8 cellular contexts compared by ENCODE assay signal in genomic region chr4:112361181-112361791, GRCh38.
DNase-seq lines count a peak whose midpoint lies in the region; ATAC-seq lines count a peak whose summit lies in the region.

No MANE protein-coding gene starts in this region.

- peak; percentile 20 for DNase-seq in NCI-H2029 treated with DMSO at 0.1 percent for 48 hours (lab: John Stamatoyannopoulos, UW)
- DNase-seq in glomerular visceral epithelial cell (ENCODE audit: extremely low spot score), result peak; percentile 81
- DNase-seq in DMS79 (lab: John Stamatoyannopoulos, UW), result no peak
- DNase-seq in MV-4-11 (lab: John Stamatoyannopoulos, UW), result no peak
- DNase-seq in stimulated activated CD4-positive, alpha-beta T cell treated with anti-CD3 and anti-CD28 coated beads, Interleukin-12 subunit alpha, Interleukin-12 subunit beta, amount 100 ng/mL, for 4 hours, result no peak
- DNase-seq in midbrain (lab: John Stamatoyannopoulos, UW), result no peak

- ATAC-seq in GM18498 (IDR thresholded peaks at IDR 0.05; ENCODE audit: unreplicated experiment) (peak; percentile 81), GM21786 (IDR thresholded peaks at IDR 0.05; ENCODE audit: unreplicated experiment) (peak; percentile 84)

Comparison
In these comparisons a context has a peak if more than half of its experiments do, and no peak if none do; other contexts are left out.
1. DNase-seq: peak in NCI-H2029 treated with DMSO at 0.1 percent for 48 hours (single experiment) and glomerular visceral epithelial cell (single experiment); none in DMS79 (single experiment), MV-4-11 (single experiment), stimulated activated CD4-positive, alpha-beta T cell treated with anti-CD3 and anti-CD28 coated beads, Interleukin-12 subunit alpha, Interleukin-12 subunit beta, amount 100 ng/mL, for 4 hours (single experiment) and midbrain (single experiment).